Comparison of ENCODE assay signal across 4 cellular contexts in genomic region chr2:84788498-84788897, GRCh38.
"Had no signal": no experiment of that assay in that cellular context is flagged by ENCODE, and none has a peak within 500 bp of the region (broad histone marks: within the 10 kb centered on the region; RNA-seq: fewer than 3 reads in every experiment).

No MANE protein-coding gene starts in this region.

- DNase-seq: H9, HCEC 1CT, IMR-90 had no signal

- H3K4me3 ChIP-seq: GM23338 had no signal

- H3K27ac Mint-ChIP-seq: GM23338 had no signal

- H3K9me3 Mint-ChIP-seq: GM23338 had no signal

- H3K4me3 Mint-ChIP-seq: GM23338, H9 had no signal

- ATAC-seq: GM23338 had no signal
